In the genomic region with DNA sequence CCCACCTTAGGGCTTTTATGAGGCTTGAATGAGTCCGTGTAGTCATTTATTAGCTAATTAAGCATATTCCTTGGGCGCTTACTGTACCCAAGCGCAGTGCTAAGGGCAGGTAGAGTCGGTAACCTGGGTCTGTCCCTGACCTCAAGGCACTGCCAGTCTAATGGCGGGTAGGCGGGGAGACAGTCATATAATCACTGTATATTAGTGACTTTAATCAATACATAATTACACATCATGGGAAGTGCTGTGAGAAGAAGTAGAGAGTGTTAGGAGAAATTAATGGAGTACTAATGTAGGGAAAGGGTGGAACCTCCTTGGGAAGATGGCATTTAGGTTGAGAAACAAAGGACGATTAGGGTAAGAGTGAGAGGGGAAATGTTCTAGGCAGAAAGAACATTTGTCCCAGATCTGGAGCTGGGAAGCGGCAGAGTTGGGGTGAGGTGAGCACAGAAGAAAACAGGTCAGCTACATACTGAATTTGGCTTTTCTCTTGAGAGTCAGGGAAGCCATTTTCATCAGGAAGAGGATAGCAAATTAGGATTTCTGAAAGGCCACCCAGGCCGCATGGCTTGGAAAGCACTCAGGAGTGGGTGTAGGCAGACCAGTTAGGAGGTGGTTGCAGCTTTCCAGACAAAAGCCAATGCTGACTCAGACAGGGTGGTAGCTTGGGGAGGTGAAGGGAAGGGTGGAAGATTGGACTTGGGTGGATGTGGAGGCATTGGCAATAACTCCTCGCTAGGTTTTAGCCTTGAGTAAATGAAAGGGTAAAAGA, we compare ENCODE assay signal across 8 cellular contexts. TPM values are rescaled to one million over a fixed set of nuclear protein-coding genes. Genes with fewer than 3 reads are reported as not detected.
DNase-seq lines count a peak whose midpoint lies in the region; TF ChIP-seq lines count a peak whose summit lies in the region.

No MANE protein-coding gene starts in this region.

- H3K4me1 ChIP-seq in testis, result peaks cover 20% of the 10 kb centered on the region

- H3K27ac ChIP-seq in testis, result peak overlapping the region; percentile 90 to 96

- 29 to 31% methylated on average over 10 of the region's 10 CpGs for WGBS in testis, 2 donors

- DNase-seq in activated CD4-positive, alpha-beta T cell treated with anti-CD3 and anti-CD28 coated beads, Interleukin-2, amount 10 ng/mL, durations not matched to agents 24 days and 14 days, result no peak
- no peak for DNase-seq in activated CD4-positive, alpha-beta T cell treated with anti-CD3 and anti-CD28 coated beads for 1 hour
- DNase-seq in activated naive CD4-positive, alpha-beta T cell treated with anti-CD3 and anti-CD28 coated beads, Interleukin-2, amount 50 U/mL, for 16 hours, result peak; percentile 23
- DNase-seq in kidney epithelial cell (ENCODE audit: low read depth), result no peak
- peak; percentile 8 for DNase-seq in testis
- DNase-seq in SKM-1 treated with dmso at 0.1 percent for 144 hours (lab: John Stamatoyannopoulos, UW; ENCODE audit: unreplicated experiment), result no peak
- DNase-seq in GM13977 (ENCODE audit: low spot score), result no peak
- no peak for DNase-seq in epidermal melanocyte (ENCODE audit: insufficient read length, low spot score)

- no peaks in the 10 kb centered on the region for H3K36me3 ChIP-seq in kidney epithelial cell (ENCODE audit: control insufficient read depth, insufficient read depth, low read length)
- H3K36me3 ChIP-seq in testis (ENCODE audit: low read depth, missing control alignments), result no peaks in the 10 kb centered on the region

- H3K36me3 Mint-ChIP-seq in activated CD4-positive, alpha-beta T cell treated with anti-CD3 and anti-CD28 coated beads, Interleukin-2, amount 10 ng/mL, durations not matched to agents 24 days and 14 days (ENCODE audit: low read depth), result peaks cover 7% of the 10 kb centered on the region

- H3K27ac Mint-ChIP-seq in activated CD4-positive, alpha-beta T cell treated with anti-CD3 and anti-CD28 coated beads, Interleukin-2, amount 10 ng/mL, durations not matched to agents 24 days and 14 days, result peak overlapping the region; percentile 100

- intact Hi-C loops in activated CD4-positive, alpha-beta T cell treated with anti-CD3 and anti-CD28 coated beads, Interleukin-2, amount 10 ng/mL, durations not matched to agents 24 days and 14 days (cut with micrococcal nuclease), result loop anchor here (1.0 to 10.0 kb wide), 5 partner anchors 122 to 1064 kb away; partner anchors contain the start of genes MANBAL, RBL1 and TGIF2
- intact Hi-C loops in testis (cut with DNase I; ENCODE audit: low total_unique reads), result loop anchor here (5.0 to 10.0 kb wide), 2 partner anchors 124 to 246 kb away; no protein-coding TSS in a partner anchor

- peak overlapping the region; percentile 92 for H3K4me3 Mint-ChIP-seq in activated CD4-positive, alpha-beta T cell treated with anti-CD3 and anti-CD28 coated beads, Interleukin-2, amount 10 ng/mL, durations not matched to agents 24 days and 14 days

- no peak for TF ChIP-seq POLR2A in testis (IDR thresholded peaks at IDR 0.05)

- H3K9me3 Mint-ChIP-seq in activated CD4-positive, alpha-beta T cell treated with anti-CD3 and anti-CD28 coated beads, Interleukin-2, amount 10 ng/mL, durations not matched to agents 24 days and 14 days, result no peaks in the 10 kb centered on the region

- in situ Hi-C loops in GM13977 (cut with MboI; ENCODE audit: low pct_unique_long_range_greater_than_20kb, low sequenced_read_pairs, unreplicated experiment), result loop anchor here (10.0 kb wide), 1 partner anchor 124 kb away; no protein-coding TSS in a partner anchor

- H3K4me3 ChIP-seq in kidney epithelial cell (ENCODE audit: low read depth, low read length) (peak overlapping the region; percentile 97), testis (peak overlapping the region; percentile 94 to 100)

- H3K27me3 ChIP-seq in kidney epithelial cell (ENCODE audit: control insufficient read depth, insufficient read depth, low read length) (no peaks in the 10 kb centered on the region), testis (no peaks in the 10 kb centered on the region)

- no peaks in the 10 kb centered on the region for H3K9me3 ChIP-seq in testis

- peaks cover 38% of the 10 kb centered on the region for H3K4me1 Mint-ChIP-seq in activated CD4-positive, alpha-beta T cell treated with anti-CD3 and anti-CD28 coated beads, Interleukin-2, amount 10 ng/mL, durations not matched to agents 24 days and 14 days

- no peak for TF ChIP-seq CTCF in kidney epithelial cell (IDR thresholded peaks at IDR 0.05; ENCODE audit: insufficient read depth, low read length, poor library complexity, severe bottlenecking)
- no peak for TF ChIP-seq CTCF in testis (IDR thresholded peaks at IDR 0.05)
- no peak for TF ChIP-seq CTCF in GM13977 (IDR thresholded peaks at IDR 0.05; ENCODE audit: extremely low read depth, insufficient read depth, missing control alignments)

- H3K27me3 Mint-ChIP-seq in activated CD4-positive, alpha-beta T cell treated with anti-CD3 and anti-CD28 coated beads, Interleukin-2, amount 10 ng/mL, durations not matched to agents 24 days and 14 days, result peaks cover 5% of the 10 kb centered on the region

RNA-seq across cellular contexts. Expression of gene BLCAP, which starts 1.0 kb away (rescaled TPM):
- total RNA-seq in activated CD4-positive, alpha-beta T cell treated with anti-CD3 and anti-CD28 coated beads, Interleukin-2, amount 10 ng/mL, durations not matched to agents 24 days and 14 days, result 31.7 and 31.9 TPM in 2 replicates
- total RNA-seq in kidney epithelial cell, result 36.3 and 37.9 TPM in 2 replicates
- 10 to 100 TPM; 80.0 to 83.6 TPM for total RNA-seq in testis
- polyA plus RNA-seq in testis (ENCODE audit: insufficient read depth, low read depth, low replicate concordance), result 76.9 TPM

RNA-seq across cellular contexts. Expression of gene NNAT, which starts 7.6 kb away (rescaled TPM):
- total RNA-seq in activated CD4-positive, alpha-beta T cell treated with anti-CD3 and anti-CD28 coated beads, Interleukin-2, amount 10 ng/mL, durations not matched to agents 24 days and 14 days, result 0.16 TPM in 1 of 2 replicates, not detected in the other
- total RNA-seq in kidney epithelial cell, result 20.3 and 25.0 TPM in 2 replicates
- 1 to 10 TPM; 6.2 to 8.7 TPM for total RNA-seq in testis
- polyA plus RNA-seq in testis (ENCODE audit: insufficient read depth, low read depth, low replicate concordance), result 6.1 TPM

Comparison
In these comparisons a context has a peak if more than half of its experiments do, and no peak if none do; other contexts are left out.
1. DNase-seq: peak in activated naive CD4-positive, alpha-beta T cell treated with anti-CD3 and anti-CD28 coated beads, Interleukin-2, amount 50 U/mL, for 16 hours (single experiment) and testis (single experiment); none in activated CD4-positive, alpha-beta T cell treated with anti-CD3 and anti-CD28 coated beads, Interleukin-2, amount 10 ng/mL, durations not matched to agents 24 days and 14 days (single experiment), activated CD4-positive, alpha-beta T cell treated with anti-CD3 and anti-CD28 coated beads for 1 hour (single experiment), kidney epithelial cell (single experiment), SKM-1 treated with dmso at 0.1 percent for 144 hours (single experiment), GM13977 (single experiment) and epidermal melanocyte (single experiment).